Comparison of ENCODE assay signal across 8 cellular contexts in the genomic region with DNA sequence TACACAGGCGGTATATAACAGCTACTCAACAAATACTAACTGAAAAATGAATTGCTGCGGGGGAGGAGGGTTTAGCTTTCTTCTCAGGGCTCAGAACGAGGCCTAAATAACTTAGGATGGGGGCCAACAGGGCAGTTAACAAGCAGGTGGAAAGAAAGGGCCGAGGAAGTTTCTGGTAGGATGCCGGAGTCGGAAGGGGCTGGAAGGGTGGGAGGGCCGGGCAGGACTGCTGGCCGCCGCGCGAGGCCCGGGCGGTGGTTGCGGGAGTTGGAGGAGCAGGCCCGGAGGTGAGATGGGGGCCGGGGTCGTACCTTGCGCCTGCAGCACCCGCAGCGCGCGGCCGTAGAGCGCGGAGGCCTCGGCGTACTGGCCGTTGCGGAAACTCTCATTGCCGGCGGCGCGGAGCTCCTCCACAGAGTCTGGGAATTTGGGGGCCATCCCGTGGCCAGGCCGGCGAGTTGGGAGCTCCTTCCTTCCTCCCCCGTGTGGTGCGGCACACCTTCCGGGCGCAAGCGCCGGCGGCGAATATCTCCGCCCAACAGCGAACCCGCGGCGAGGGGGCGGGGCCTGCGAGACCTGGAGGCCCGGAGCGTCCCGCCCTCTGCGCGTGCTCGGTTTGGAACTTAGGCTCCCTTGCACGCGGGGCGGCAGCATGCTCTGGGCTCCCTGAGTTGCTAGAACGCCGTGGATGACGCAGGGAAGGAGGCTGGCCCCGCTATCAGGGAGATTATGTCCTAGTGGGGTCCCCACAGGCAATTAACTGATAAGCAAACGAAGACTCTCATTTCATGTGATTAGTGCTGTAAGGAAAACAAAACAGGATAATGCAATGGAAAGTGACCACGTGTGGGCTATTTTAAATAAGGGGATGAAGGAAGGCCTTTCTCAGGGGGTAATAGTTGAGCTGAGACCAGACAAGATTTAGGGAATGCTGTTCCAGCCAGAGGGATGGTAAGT. TPM values are rescaled to one million over a fixed set of nuclear protein-coding genes. Genes with fewer than 3 reads are reported as not detected.
DNase-seq lines count a peak whose midpoint lies in the region; ATAC-seq, FAIRE-seq and TF ChIP-seq lines count a peak whose summit lies in the region.

A gene with protein sequence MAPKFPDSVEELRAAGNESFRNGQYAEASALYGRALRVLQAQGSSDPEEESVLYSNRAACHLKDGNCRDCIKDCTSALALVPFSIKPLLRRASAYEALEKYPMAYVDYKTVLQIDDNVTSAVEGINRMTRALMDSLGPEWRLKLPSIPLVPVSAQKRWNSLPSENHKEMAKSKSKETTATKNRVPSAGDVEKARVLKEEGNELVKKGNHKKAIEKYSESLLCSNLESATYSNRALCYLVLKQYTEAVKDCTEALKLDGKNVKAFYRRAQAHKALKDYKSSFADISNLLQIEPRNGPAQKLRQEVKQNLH (minus strand): TSS at position 502 of the 957 bp plus-strand sequence. CDS start 64 bp downstream, at position 438.

- H3K27me3 ChIP-seq in bronchial epithelial cell (ENCODE audit: control insufficient read depth, insufficient read depth, low read length) (no peaks in the 10 kb centered on the region), iPS-20b (ENCODE audit: insufficient read depth, low read length) (peaks cover 38% of the 10 kb centered on the region), small intestine (ENCODE audit: control insufficient read depth in 2 of 2, insufficient read depth in 2 of 2, low read length in 2 of 2) (no peaks in the 10 kb centered on the region)

- DNase-seq in AG08395 (ENCODE audit: low spot score) (peak; percentile 99), NCI-H226 (peak; percentile 95), WTC11 (ENCODE audit: low spot score) (peak; percentile 95), bronchial epithelial cell (ENCODE audit: low read depth) (peak; percentile 78), small intestine (peak; percentile 96)

- H3K4me3 ChIP-seq in bronchial epithelial cell (ENCODE audit: low read depth, low read length) (peak within 1 kb of the TSS; percentile 81), iPS-20b (ENCODE audit: low read length) (peak within 1 kb of the TSS; percentile 95), small intestine (ENCODE audit: low read depth in 1 of 2, low read length in 2 of 2) (peak within 1 kb of the TSS; percentile 78 to 94)

- no peak for TF ChIP-seq CTCF in WTC11 (IDR thresholded peaks at IDR 0.05)
- TF ChIP-seq CTCF in bronchial epithelial cell (IDR thresholded peaks at IDR 0.05; ENCODE audit: insufficient read depth, low read length, severe bottlenecking): no peak

- CTCF ChIA-PET in WTC11 (lab: Charles Lee): interaction anchor here (0.5 to 2.7 kb wide), 17 partner anchors 8 to 334 kb away, joined by 3 to 7 read pairs (median 4); a partner anchor contains a TSS

- H3K27ac ChIP-seq in iPS-20b (ENCODE audit: low read length) (no peak within 1 kb of the TSS), small intestine (ENCODE audit: low read depth in 1 of 2, low read length in 1 of 2) (peak within 1 kb of the TSS; percentile 56 to 76)

- H3K36me3 Mint-ChIP-seq in WTC11: peaks cover 18% of the 10 kb centered on the region

- no peak for FAIRE-seq in bronchial epithelial cell (lab: Jason Lieb, UNC)
- no peak for FAIRE-seq in small intestine (lab: Jason Lieb, UNC)

- H3K4me1 ChIP-seq in iPS-20b (ENCODE audit: insufficient read depth, low read length) (peaks cover 16% of the 10 kb centered on the region; the same call in 1 of the 2 replicates), small intestine (ENCODE audit: control insufficient read depth in 2 of 2, insufficient read depth in 1 of 2, low read depth in 1 of 2, low read length in 1 of 2) (peaks cover 5% of the 10 kb centered on the region in 2 donors)

- peaks cover 35% of the 10 kb centered on the region for H3K4me1 Mint-ChIP-seq in WTC11

- ATAC-seq in HG03175 (IDR thresholded peaks at IDR 0.05; ENCODE audit: unreplicated experiment) (peak; percentile 86), WTC11 (peak; percentile 93)

- TF ChIP-seq POLR2A in GM18951 (IDR thresholded peaks at IDR 0.05; ENCODE audit: extremely low read depth, insufficient read depth, insufficient read length): peak; percentile 88

- POLR2A ChIA-PET in WTC11 (lab: Charles Lee): interaction anchor here (0.6 to 1.5 kb wide), 4 partner anchors 17 to 75 kb away, joined by 3 to 8 read pairs (median 4); a partner anchor contains a TSS

- H3K9me3 Mint-ChIP-seq in WTC11: no peaks in the 10 kb centered on the region

- in situ Hi-C loops in GM18951 (cut with MboI; ENCODE audit: low sequenced_read_pairs, unreplicated experiment): no loop called here

- H3K4me3 Mint-ChIP-seq in WTC11: peak within 1 kb of the TSS; percentile 96

- whole genome bisulfite sequencing in small intestine, 3 donors: 0% methylated on average over 40 to 66 of the region's 66 CpGs

- H3K9me3 ChIP-seq in iPS-20b (ENCODE audit: insufficient read depth, low read depth, low read length) (no peaks in the 10 kb centered on the region), small intestine (ENCODE audit: control insufficient read depth, low read depth) (no peaks in the 10 kb centered on the region)

- H3K36me3 ChIP-seq in bronchial epithelial cell (ENCODE audit: control insufficient read depth, insufficient read depth, low read length) (peaks cover 5% of the 10 kb centered on the region), iPS-20b (ENCODE audit: insufficient read depth, low read depth, low read length) (peaks cover 22% of the 10 kb centered on the region), small intestine (ENCODE audit: control insufficient read depth in 2 of 2, insufficient read depth in 2 of 2, low read length in 2 of 2) (peaks cover 0 to 3% of the 10 kb centered on the region in 2 donors)

- H3K27me3 Mint-ChIP-seq in WTC11 (ENCODE audit: low read depth): peaks cover 40% of the 10 kb centered on the region

- peak within 1 kb of the TSS; percentile 85; the same call in 1 of the 2 replicates for H3K9ac ChIP-seq in iPS-20b (ENCODE audit: low read depth, low read length)

- peak within 1 kb of the TSS; percentile 91 for H3K27ac Mint-ChIP-seq in WTC11

TF ChIP-seq in WTC11, 78 proteins besides CTCF, POLR2A, EP300 and RAD21 (continues in another document):
- TF ChIP-seq TCF7 (CRISPR knock-in tag; IDR thresholded peaks at IDR 0.05; ENCODE audit: low read depth): 0 out of 2 replicates have a peak, but pooled peaks have one; percentile 57
- peak; percentile 87 for TF ChIP-seq GABPB1 (CRISPR knock-in tag; IDR thresholded peaks at IDR 0.05)
- TF ChIP-seq TP53 (CRISPR knock-in tag; IDR thresholded peaks at IDR 0.05): no peak
- TF ChIP-seq NFE2L1 (CRISPR knock-in tag; IDR thresholded peaks at IDR 0.05): peak; percentile 60; the same call in 1 of the 2 replicates
- TF ChIP-seq, protein P1, sequence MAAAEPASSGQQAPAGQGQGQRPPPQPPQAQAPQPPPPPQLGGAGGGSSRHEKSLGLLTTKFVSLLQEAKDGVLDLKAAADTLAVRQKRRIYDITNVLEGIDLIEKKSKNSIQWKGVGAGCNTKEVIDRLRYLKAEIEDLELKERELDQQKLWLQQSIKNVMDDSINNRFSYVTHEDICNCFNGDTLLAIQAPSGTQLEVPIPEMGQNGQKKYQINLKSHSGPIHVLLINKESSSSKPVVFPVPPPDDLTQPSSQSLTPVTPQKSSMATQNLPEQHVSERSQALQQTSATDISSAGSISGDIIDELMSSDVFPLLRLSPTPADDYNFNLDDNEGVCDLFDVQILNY (CRISPR knock-in tag; IDR thresholded peaks at IDR 0.05): 0 out of 2 replicates have a peak, but pooled peaks have one; percentile 63
- TF ChIP-seq, protein P2, sequence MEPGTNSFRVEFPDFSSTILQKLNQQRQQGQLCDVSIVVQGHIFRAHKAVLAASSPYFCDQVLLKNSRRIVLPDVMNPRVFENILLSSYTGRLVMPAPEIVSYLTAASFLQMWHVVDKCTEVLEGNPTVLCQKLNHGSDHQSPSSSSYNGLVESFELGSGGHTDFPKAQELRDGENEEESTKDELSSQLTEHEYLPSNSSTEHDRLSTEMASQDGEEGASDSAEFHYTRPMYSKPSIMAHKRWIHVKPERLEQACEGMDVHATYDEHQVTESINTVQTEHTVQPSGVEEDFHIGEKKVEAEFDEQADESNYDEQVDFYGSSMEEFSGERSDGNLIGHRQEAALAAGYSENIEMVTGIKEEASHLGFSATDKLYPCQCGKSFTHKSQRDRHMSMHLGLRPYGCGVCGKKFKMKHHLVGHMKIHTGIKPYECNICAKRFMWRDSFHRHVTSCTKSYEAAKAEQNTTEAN (CRISPR knock-in tag; IDR thresholded peaks at IDR 0.05): peak; percentile 92
- peak; percentile 89; the same call in 1 of the 2 replicates for TF ChIP-seq MYBL2 (CRISPR knock-in tag; IDR thresholded peaks at IDR 0.05)
- TF ChIP-seq, protein P3, sequence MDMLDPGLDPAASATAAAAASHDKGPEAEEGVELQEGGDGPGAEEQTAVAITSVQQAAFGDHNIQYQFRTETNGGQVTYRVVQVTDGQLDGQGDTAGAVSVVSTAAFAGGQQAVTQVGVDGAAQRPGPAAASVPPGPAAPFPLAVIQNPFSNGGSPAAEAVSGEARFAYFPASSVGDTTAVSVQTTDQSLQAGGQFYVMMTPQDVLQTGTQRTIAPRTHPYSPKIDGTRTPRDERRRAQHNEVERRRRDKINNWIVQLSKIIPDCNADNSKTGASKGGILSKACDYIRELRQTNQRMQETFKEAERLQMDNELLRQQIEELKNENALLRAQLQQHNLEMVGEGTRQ (CRISPR knock-in tag; IDR thresholded peaks at IDR 0.05): peak; percentile 48; the same call in 1 of the 2 replicates
- TF ChIP-seq, protein P4, sequence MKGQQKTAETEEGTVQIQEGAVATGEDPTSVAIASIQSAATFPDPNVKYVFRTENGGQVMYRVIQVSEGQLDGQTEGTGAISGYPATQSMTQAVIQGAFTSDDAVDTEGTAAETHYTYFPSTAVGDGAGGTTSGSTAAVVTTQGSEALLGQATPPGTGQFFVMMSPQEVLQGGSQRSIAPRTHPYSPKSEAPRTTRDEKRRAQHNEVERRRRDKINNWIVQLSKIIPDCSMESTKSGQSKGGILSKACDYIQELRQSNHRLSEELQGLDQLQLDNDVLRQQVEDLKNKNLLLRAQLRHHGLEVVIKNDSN (CRISPR knock-in tag; IDR thresholded peaks at IDR 0.05): peak; percentile 55; the same call in 1 of the 2 replicates
- no peak for TF ChIP-seq FOXJ3 (CRISPR knock-in tag; IDR thresholded peaks at IDR 0.05; ENCODE audit: borderline replicate concordance)
- TF ChIP-seq ZNF232 (CRISPR knock-in tag; IDR thresholded peaks at IDR 0.05): peak; percentile 90

RNA-seq across cellular contexts. Expression of the gene that starts here (rescaled TPM):
- 35.9 to 37.7 TPM (median 36.7 TPM) in 3 replicates for total RNA-seq in WTC11 (2021)
- 17.6 and 25.2 TPM in 2 replicates for total RNA-seq in bronchial epithelial cell
- polyA plus RNA-seq in small intestine: 10 to 100 TPM in 2 of 3 donors, 1 to 10 TPM in 1; 9.6 to 34.1 (median 13.5) TPM
